Comparison of ENCODE assay signal across 34 cellular contexts in genomic region chr7:96282835-96283234, GRCh38.
"Had no signal": no experiment of that assay in that cellular context is flagged by ENCODE, and none has a peak within 500 bp of the region (broad histone marks: within the 10 kb centered on the region; RNA-seq: fewer than 3 reads in every experiment).

No MANE protein-coding gene starts in this region.

- H3K27me3 ChIP-seq: adrenal gland, body of pancreas, dorsolateral prefrontal cortex, esophagus muscularis mucosa, foreskin keratinocyte, gastrocnemius medialis, heart left ventricle had no signal

- H3K4me3 ChIP-seq: adrenal gland, body of pancreas, dorsolateral prefrontal cortex, esophagus muscularis mucosa, gastrocnemius medialis, heart left ventricle had no signal

- FAIRE-seq: colon had no signal

- DNase-seq: activated CD4-positive, alpha-beta memory T cell treated with anti-CD3 and anti-CD28 coated beads for 36 hours; activated CD4-positive, alpha-beta T cell treated with anti-CD3 and anti-CD28 coated beads for 36 hours; activated CD4-positive, alpha-beta T cell treated with anti-CD3 and anti-CD28 coated beads, Interleukin-2, amount 10 ng/mL, durations not matched to agents 24 days and 14 days; activated CD4-positive, CD25-positive, alpha-beta regulatory T cell; activated CD4-positive, CD25-positive, alpha-beta regulatory T cell treated with anti-CD3 and anti-CD28 coated beads, Interleukin-2, amount 50 U/mL, for 72 hours; activated CD8-positive, alpha-beta memory T cell treated with anti-CD3 and anti-CD28 coated beads, Interleukin-2, amount 10 ng/mL, durations not matched to agents 7 days and 5 days; activated CD8-positive, alpha-beta memory T cell treated with anti-CD3 and anti-CD28 coated beads, Interleukin-2, amount 50 U/mL, for 4 hours; activated CD8-positive, alpha-beta T cell treated with anti-CD3 and anti-CD28 coated beads, Interleukin-2, amount 10 ng/mL, durations not matched to agents 7 days and 5 days; activated effector memory CD4-positive, alpha-beta T cell treated with anti-CD3 and anti-CD28 coated beads, Interleukin-2, amount 50 U/mL, for 16 hours; activated naive CD4-positive, alpha-beta T cell treated with anti-CD3 and anti-CD28 coated beads for 36 hours; activated naive CD8-positive, alpha-beta T cell treated with anti-CD3 and anti-CD28 coated beads for 36 hours; activated naive CD8-positive, alpha-beta T cell treated with anti-CD3 and anti-CD28 coated beads, Interleukin-2, amount 50 U/mL, for 24 hours; activated T-cell treated with anti-CD3 and anti-CD28 coated beads, Interleukin-2, amount 50 U/mL, for 1 hour; activated T-cell treated with anti-CD3 and anti-CD28 coated beads, Interleukin-2, amount 50 U/mL, for 48 hours; adrenal gland; amygdala; aorta; body of pancreas; caudate nucleus; cortex of kidney; dorsolateral prefrontal cortex; effector memory CD4-positive, alpha-beta T cell; endodermal cell; erythroblast; foreskin keratinocyte; gastrocnemius medialis; glutamatergic neuron; heart left ventricle; T-helper 2 cell had no signal

- H3K9me3 Mint-ChIP-seq: activated CD4-positive, alpha-beta memory T cell treated with anti-CD3 and anti-CD28 coated beads for 36 hours had no signal

- H3K27ac ChIP-seq: adrenal gland, body of pancreas, esophagus muscularis mucosa, foreskin keratinocyte, gastrocnemius medialis, heart left ventricle had no signal

- H3K9me3 ChIP-seq: adrenal gland, body of pancreas, esophagus muscularis mucosa, gastrocnemius medialis, heart left ventricle had no signal

- H3K27me3 Mint-ChIP-seq: activated CD4-positive, alpha-beta memory T cell treated with anti-CD3 and anti-CD28 coated beads for 36 hours; activated CD4-positive, alpha-beta T cell treated with anti-CD3 and anti-CD28 coated beads for 36 hours; activated CD4-positive, alpha-beta T cell treated with anti-CD3 and anti-CD28 coated beads, Interleukin-2, amount 10 ng/mL, durations not matched to agents 24 days and 14 days; activated CD8-positive, alpha-beta memory T cell treated with anti-CD3 and anti-CD28 coated beads, Interleukin-2, amount 10 ng/mL, durations not matched to agents 7 days and 5 days; activated naive CD4-positive, alpha-beta T cell treated with anti-CD3 and anti-CD28 coated beads, Interleukin-2, amount 50 U/mL, for 24 hours; activated naive CD8-positive, alpha-beta T cell treated with anti-CD3 and anti-CD28 coated beads for 36 hours; activated naive CD8-positive, alpha-beta T cell treated with anti-CD3 and anti-CD28 coated beads, Interleukin-2, amount 50 U/mL, for 24 hours had no signal

- ATAC-seq: activated CD4-positive, alpha-beta T cell treated with anti-CD3 and anti-CD28 coated beads for 36 hours; activated CD8-positive, alpha-beta memory T cell treated with anti-CD3 and anti-CD28 coated beads, Interleukin-2, amount 10 ng/mL, durations not matched to agents 7 days and 5 days; activated CD8-positive, alpha-beta T cell treated with anti-CD3 and anti-CD28 coated beads, Interleukin-2, amount 10 ng/mL, durations not matched to agents 7 days and 5 days; activated naive CD8-positive, alpha-beta T cell treated with anti-CD3 and anti-CD28 coated beads, Interleukin-2, amount 50 U/mL, for 24 hours; body of pancreas; foreskin keratinocyte; gastrocnemius medialis; heart left ventricle had no signal

- H3K4me3 Mint-ChIP-seq: activated CD4-positive, alpha-beta memory T cell treated with anti-CD3 and anti-CD28 coated beads for 36 hours; activated CD4-positive, alpha-beta T cell treated with anti-CD3 and anti-CD28 coated beads for 36 hours; activated CD4-positive, alpha-beta T cell treated with anti-CD3 and anti-CD28 coated beads, Interleukin-2, amount 10 ng/mL, durations not matched to agents 24 days and 14 days; activated CD8-positive, alpha-beta memory T cell treated with anti-CD3 and anti-CD28 coated beads, Interleukin-2, amount 10 ng/mL, durations not matched to agents 7 days and 5 days; activated CD8-positive, alpha-beta T cell treated with anti-CD3 and anti-CD28 coated beads, Interleukin-2, amount 10 ng/mL, durations not matched to agents 7 days and 5 days; activated naive CD4-positive, alpha-beta T cell treated with anti-CD3 and anti-CD28 coated beads for 36 hours; activated naive CD4-positive, alpha-beta T cell treated with anti-CD3 and anti-CD28 coated beads, Interleukin-2, amount 50 U/mL, for 24 hours; activated naive CD8-positive, alpha-beta T cell treated with anti-CD3 and anti-CD28 coated beads for 36 hours; activated naive CD8-positive, alpha-beta T cell treated with anti-CD3 and anti-CD28 coated beads, Interleukin-2, amount 50 U/mL, for 24 hours; activated T-helper 1 cell treated with anti-CD3 and anti-CD28 coated beads, Interleukin-12 subunit alpha, Interleukin-12 subunit beta, Interleukin-2, Interleukin-4 antibody, amounts not matched to agents 30 ng/mL and 10 ng/mL and 1 ng/mL, durations not matched to agents 14 hours and 24 hours and 36 hours; endodermal cell had no signal

- H3K27ac Mint-ChIP-seq: activated CD4-positive, alpha-beta memory T cell treated with anti-CD3 and anti-CD28 coated beads for 36 hours; activated CD4-positive, alpha-beta T cell treated with anti-CD3 and anti-CD28 coated beads for 36 hours; activated CD4-positive, alpha-beta T cell treated with anti-CD3 and anti-CD28 coated beads, Interleukin-2, amount 10 ng/mL, durations not matched to agents 24 days and 14 days; activated CD8-positive, alpha-beta memory T cell treated with anti-CD3 and anti-CD28 coated beads, Interleukin-2, amount 10 ng/mL, durations not matched to agents 7 days and 5 days; activated CD8-positive, alpha-beta T cell treated with anti-CD3 and anti-CD28 coated beads, Interleukin-2, amount 10 ng/mL, durations not matched to agents 7 days and 5 days; activated naive CD4-positive, alpha-beta T cell treated with anti-CD3 and anti-CD28 coated beads for 36 hours; activated naive CD4-positive, alpha-beta T cell treated with anti-CD3 and anti-CD28 coated beads, Interleukin-2, amount 50 U/mL, for 24 hours; activated naive CD8-positive, alpha-beta T cell treated with anti-CD3 and anti-CD28 coated beads for 36 hours; activated naive CD8-positive, alpha-beta T cell treated with anti-CD3 and anti-CD28 coated beads, Interleukin-2, amount 50 U/mL, for 24 hours; activated T-helper 1 cell treated with anti-CD3 and anti-CD28 coated beads, Interleukin-12 subunit alpha, Interleukin-12 subunit beta, Interleukin-2, Interleukin-4 antibody, amounts not matched to agents 30 ng/mL and 10 ng/mL and 1 ng/mL, durations not matched to agents 14 hours and 24 hours and 36 hours; activated T-helper 2 cell treated with anti-CD3 and anti-CD28 coated beads, Interferon-gamma antibody, Interleukin-2, Interleukin-4, amounts not matched to agents 10 μg/mL and 5 μg/mL and 100 μg/mL, durations not matched to agents 14 hours and 24 hours and 36 hours; endodermal cell had no signal

- H3K4me1 ChIP-seq: body of pancreas, foreskin keratinocyte had no signal

- H3K36me3 ChIP-seq: adrenal gland, esophagus muscularis mucosa, gastrocnemius medialis, heart left ventricle had no signal
